ENCODE assay signal across 8 cellular contexts in the genomic region with DNA sequence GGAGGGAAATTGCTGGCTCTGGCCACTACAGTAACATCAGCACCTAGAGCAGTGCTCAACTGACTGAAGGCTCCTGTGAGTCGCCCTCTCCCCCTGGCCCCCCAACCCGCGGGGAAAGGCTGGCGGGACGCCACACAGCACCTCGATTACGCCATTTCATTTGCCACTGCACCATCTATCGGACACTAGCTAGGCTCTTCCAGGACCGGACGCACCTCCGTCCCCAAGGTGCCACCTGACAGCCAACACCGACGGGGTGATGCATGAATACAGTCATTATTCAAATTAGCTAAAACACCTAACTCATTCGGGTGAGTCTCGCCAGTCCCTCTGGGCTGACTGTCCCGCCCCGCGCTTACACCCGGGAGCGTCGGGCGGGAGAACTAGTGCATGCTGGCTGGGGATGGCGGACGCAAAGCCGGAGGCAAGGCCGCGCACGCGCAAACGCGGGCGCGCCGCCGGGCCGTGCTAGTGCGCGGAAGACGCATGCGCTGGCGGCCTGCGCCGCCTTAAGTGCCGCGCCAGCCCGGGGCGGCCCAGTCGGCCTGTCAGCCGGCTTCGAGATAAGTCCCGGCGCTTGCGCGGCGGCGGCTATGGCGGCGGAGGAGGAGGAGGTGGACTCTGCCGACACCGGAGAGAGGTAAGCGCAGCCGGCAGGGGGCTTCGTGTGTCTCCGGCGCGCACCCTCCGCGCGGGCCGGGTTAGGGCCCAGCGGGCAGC. TPM values are rescaled to one million over a fixed set of nuclear protein-coding genes. Genes with fewer than 3 reads are reported as not detected.
DNase-seq lines count a peak whose midpoint lies in the region; ATAC-seq and TF ChIP-seq lines count a peak whose summit lies in the region.

Gene ABHD5 (plus strand): TSS at position 539 of the 720 bp plus-strand sequence. CDS start 55 bp downstream, at position 594.

- H3K4me3 ChIP-seq in AG04450 (ENCODE audit: low read depth, low read length) (peak within 1 kb of the TSS; percentile 85), cardiac fibroblast (replicated peaks in 1 of 2; ENCODE audit: low read depth in 2 of 2, low read length in 2 of 2) (peak within 1 kb of the TSS; percentile 70 to 82), spleen (peak within 1 kb of the TSS; percentile 62 to 92 (median 72))

- H3K27me3 ChIP-seq in AG04450 (ENCODE audit: control insufficient read depth, insufficient read depth, low read length) = no peaks in the 10 kb centered on the region
- H3K27me3 ChIP-seq in spleen (replicated peaks in 1 of 7) = no peaks in the 10 kb centered on the region

- peak; percentile 90 for ATAC-seq in GM18868 (IDR thresholded peaks at IDR 0.05; ENCODE audit: unreplicated experiment)
- peak; percentile 81 for ATAC-seq in HG03108 (IDR thresholded peaks at IDR 0.05; ENCODE audit: unreplicated experiment)
- ATAC-seq in WTC11 = peak; percentile 79

- DNase-seq in AG04450 (ENCODE audit: low read depth, low spot score) (peak; percentile 85), NCI-H2227 treated with DMSO at 0.1 percent for 48 hours (lab: John Stamatoyannopoulos, UW) (peak; percentile 82), WTC11 (ENCODE audit: low spot score) (peak; percentile 87), cardiac fibroblast (ENCODE audit: low read depth in 2 of 2) (peak; percentile 95 to 97), immature natural killer cell (peak; percentile 93 to 96 (median 96)), spleen (peak; percentile 99)

- CTCF ChIA-PET in AG04450 (lab: Charles Lee) = interaction anchor here (0.6 to 1.1 kb wide), 3 partner anchors 57 to 142 kb away, joined by 3 to 5 read pairs (median 4); no protein-coding TSS in a partner anchor
- CTCF ChIA-PET in WTC11 (lab: Charles Lee) = interaction anchor here (1.0 to 1.2 kb wide), 2 partner anchors 9 to 68 kb away, joined by 3 read pairs; partner anchors contain the start of gene ANO10

- H3K36me3 Mint-ChIP-seq in WTC11 (peaks cover 3% of the 10 kb centered on the region; the same call in 1 of the 2 replicates), immature natural killer cell (no peaks in the 10 kb centered on the region)

- TF ChIP-seq POLR2A in spleen (IDR thresholded peaks at IDR 0.05) = peak; percentile 99 to 100 (median 99)

- H3K4me1 Mint-ChIP-seq in WTC11 (peaks cover 44% of the 10 kb centered on the region), immature natural killer cell (peaks cover 31 to 46% of the 10 kb centered on the region in 2 donors)

- H3K9me3 Mint-ChIP-seq in WTC11 = no peaks in the 10 kb centered on the region; the same call in 1 of the 2 replicates
- no peaks in the 10 kb centered on the region for H3K9me3 Mint-ChIP-seq in immature natural killer cell

- peak within 1 kb of the TSS; percentile 89 for H3K4me3 Mint-ChIP-seq in WTC11
- peak within 1 kb of the TSS; percentile 91 to 97 (median 96) for H3K4me3 Mint-ChIP-seq in immature natural killer cell

- peaks cover 8 to 52% (median 24%) of the 10 kb centered on the region in 6 donors for H3K4me1 ChIP-seq in spleen

- intact Hi-C loops in spleen (cut with DNase I; ENCODE audit: low total_unique reads) = loop anchor here (5.0 kb wide), 1 partner anchor 68 kb away; the partner anchor contains the start of gene ANO10

- POLR2A ChIA-PET in AG04450 (lab: Yijun Ruan, JAX) (interaction anchor here (0.6 to 1.8 kb wide), 2 partner anchors 16 to 69 kb away, joined by 3 to 12 read pairs; partner anchors contain the start of gene ANO10), WTC11 (lab: Charles Lee) (interaction anchor here (1.3 kb wide), 1 partner anchor 69 kb away, joined by 11 read pairs; the partner anchor contains the start of gene ANO10)

- 0 to 2% (median 1%) methylated on average over 24 to 71 of the region's 71 CpGs for WGBS in spleen, 5 donors

- no peaks in the 10 kb centered on the region; the same call in 1 of the 2 replicates for H3K9me3 ChIP-seq in AG04450 (ENCODE audit: control insufficient read depth, insufficient read depth, low read length)
- no peaks in the 10 kb centered on the region for H3K9me3 ChIP-seq in spleen

- TF ChIP-seq CTCF in AG04450 (IDR thresholded peaks at IDR 0.05; ENCODE audit: low read depth, low read length) (peak; percentile 39), WTC11 (IDR thresholded peaks at IDR 0.05) (no peak), cardiac fibroblast (IDR thresholded peaks at IDR 0.05; ENCODE audit: low read depth, low read length) (peak; percentile 19), spleen (IDR thresholded peaks at IDR 0.05 in 8 of 11, conservative IDR thresholded peaks at IDR 0.05 in 3 of 11) (peak in 9 of 11 experiments; percentile 24 to 63 (median 43))

- no peaks in the 10 kb centered on the region for H3K36me3 ChIP-seq in spleen

- H3K27ac ChIP-seq in AG04450 (ENCODE audit: low read depth, low read length) (no peak within 1 kb of the TSS), spleen (peak within 1 kb of the TSS; percentile 61 to 99 (median 96))

- H3K27ac Mint-ChIP-seq in WTC11 = peak within 1 kb of the TSS; percentile 99
- peak within 1 kb of the TSS; percentile 91 to 98 (median 96) for H3K27ac Mint-ChIP-seq in immature natural killer cell

- peaks cover 5% of the 10 kb centered on the region for H3K27me3 Mint-ChIP-seq in WTC11 (ENCODE audit: low read depth)
- peaks cover 6 to 14% (median 12%) of the 10 kb centered on the region in 3 donors for H3K27me3 Mint-ChIP-seq in immature natural killer cell (ENCODE audit: low read depth in 3 of 3)

TF ChIP-seq in WTC11, 78 proteins besides CTCF, POLR2A, EP300 and RAD21 (continues in another document):
- TF ChIP-seq ZNF317 (CRISPR knock-in tag; IDR thresholded peaks at IDR 0.05; ENCODE audit: borderline replicate concordance, low read depth) = no peak
- peak; percentile 72; the same call in 1 of the 2 replicates for TF ChIP-seq RELA (CRISPR knock-in tag; IDR thresholded peaks at IDR 0.05; ENCODE audit: borderline replicate concordance)
- TF ChIP-seq ZNF232 (CRISPR knock-in tag; IDR thresholded peaks at IDR 0.05) = peak; percentile 75; the same call in 1 of the 2 replicates
- peak; percentile 45 for TF ChIP-seq GABPB1 (CRISPR knock-in tag; IDR thresholded peaks at IDR 0.05)
- peak; percentile 45; the same call in 1 of the 2 replicates for TF ChIP-seq MYBL2 (CRISPR knock-in tag; IDR thresholded peaks at IDR 0.05)
- TF ChIP-seq JUN (CRISPR knock-in tag; IDR thresholded peaks at IDR 0.05) = 0 out of 2 replicates have a peak, but pooled peaks have one; percentile 52
- TF ChIP-seq, protein P1, sequence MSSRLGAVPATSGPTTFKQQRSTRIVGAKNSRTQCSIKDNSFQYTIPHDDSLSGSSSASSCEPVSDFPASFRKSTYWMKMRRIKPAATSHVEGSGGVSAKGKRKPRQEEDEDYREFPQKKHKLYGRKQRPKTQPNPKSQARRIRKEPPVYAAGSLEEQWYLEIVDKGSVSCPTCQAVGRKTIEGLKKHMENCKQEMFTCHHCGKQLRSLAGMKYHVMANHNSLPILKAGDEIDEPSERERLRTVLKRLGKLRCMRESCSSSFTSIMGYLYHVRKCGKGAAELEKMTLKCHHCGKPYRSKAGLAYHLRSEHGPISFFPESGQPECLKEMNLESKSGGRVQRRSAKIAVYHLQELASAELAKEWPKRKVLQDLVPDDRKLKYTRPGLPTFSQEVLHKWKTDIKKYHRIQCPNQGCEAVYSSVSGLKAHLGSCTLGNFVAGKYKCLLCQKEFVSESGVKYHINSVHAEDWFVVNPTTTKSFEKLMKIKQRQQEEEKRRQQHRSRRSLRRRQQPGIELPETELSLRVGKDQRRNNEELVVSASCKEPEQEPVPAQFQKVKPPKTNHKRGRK (CRISPR knock-in tag; IDR thresholded peaks at IDR 0.05; ENCODE audit: borderline replicate concordance) = peak; percentile 39; the same call in 1 of the 2 replicates
- peak; percentile 89; the same call in 1 of the 2 replicates for TF ChIP-seq ZBTB43 (CRISPR knock-in tag; IDR thresholded peaks at IDR 0.05)
- peak; percentile 87 for TF ChIP-seq NFATC4 (CRISPR knock-in tag; IDR thresholded peaks at IDR 0.05)
- TF ChIP-seq ZNF263 (CRISPR knock-in tag; IDR thresholded peaks at IDR 0.05; ENCODE audit: low read depth) = peak; percentile 33; the same call in 1 of the 2 replicates
- TF ChIP-seq, protein P2, sequence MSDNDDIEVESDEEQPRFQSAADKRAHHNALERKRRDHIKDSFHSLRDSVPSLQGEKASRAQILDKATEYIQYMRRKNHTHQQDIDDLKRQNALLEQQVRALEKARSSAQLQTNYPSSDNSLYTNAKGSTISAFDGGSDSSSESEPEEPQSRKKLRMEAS (CRISPR knock-in tag; IDR thresholded peaks at IDR 0.05) = peak; percentile 97
- peak; percentile 85 for TF ChIP-seq SMAD3 (CRISPR knock-in tag; IDR thresholded peaks at IDR 0.05; ENCODE audit: borderline replicate concordance)

RNA-seq across cellular contexts. Expression of gene ABHD5, which starts in this region (rescaled TPM):
- polyA plus RNA-seq in AG04450 (2011; rRNA removed) = 63.5 and 88.7 TPM in 2 replicates
- 41.7 and 59.4 TPM in 2 replicates for polyA minus RNA-seq in AG04450 (2011; rRNA and poly(A)+ RNA removed)
- total RNA-seq in WTC11 (2021) = 9.5 to 11.3 TPM (median 10.9 TPM) in 3 replicates
- polyA plus RNA-seq in immature natural killer cell = 10 to 100 TPM in 2 of 3 donors, 1 to 10 TPM in 1; 5.5 to 18.6 (median 10.0) TPM
- total RNA-seq in spleen = 10 to 100 TPM; 14.4 to 44.8 (median 26.2) TPM
- 1 to 10 TPM; 2.6 to 6.0 (median 4.2) TPM for polyA plus RNA-seq in spleen
